Comparison of ENCODE assay signal across 12 cellular contexts in the genomic region with DNA sequence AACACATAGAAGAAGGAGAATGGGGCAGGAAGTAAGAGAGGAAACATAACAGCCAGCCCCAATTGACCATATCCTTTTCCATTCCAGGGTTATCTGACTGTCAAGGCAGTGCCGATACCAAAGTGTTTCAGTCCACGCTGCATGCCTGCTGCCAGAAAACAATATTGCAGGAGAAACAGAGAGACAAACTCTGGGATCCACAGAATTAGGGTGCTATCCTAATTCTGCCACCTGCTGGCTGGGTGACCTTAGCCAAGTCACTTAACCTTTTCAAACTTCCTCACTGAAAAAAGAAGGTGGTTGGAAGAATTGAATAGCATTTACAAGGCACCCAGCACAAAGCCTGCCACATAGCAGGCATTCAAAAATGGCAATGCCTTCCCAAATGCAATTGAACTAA. TPM values are rescaled to one million over a fixed set of nuclear protein-coding genes. Genes with fewer than 3 reads are reported as not detected.
DNase-seq lines count a peak whose midpoint lies in the region; ATAC-seq, FAIRE-seq and TF ChIP-seq lines count a peak whose summit lies in the region.
"Had no signal": no experiment of that assay in that cellular context is flagged by ENCODE, and none has a peak within 500 bp of the region (broad histone marks: within the 10 kb centered on the region; RNA-seq: fewer than 3 reads in every experiment).

No MANE protein-coding gene starts in this region.

- H3K9me3 ChIP-seq in stomach = no peaks in the 10 kb centered on the region
- H3K9me3 ChIP-seq: psoas muscle had no signal

- ATAC-seq in stimulated activated memory B cell treated with anti-CD40 and anti-IgM and Interleukin-4, amounts not matched to agents 10 μg/mL and 1 μg/mL and 100 μg/mL, for 72 hours = no peak
- ATAC-seq: psoas muscle had no signal

- TF ChIP-seq CTCF in stomach (IDR thresholded peaks at IDR 0.05) (peak in 1 of 7 experiments; percentile 7), chondrocyte (IDR thresholded peaks at IDR 0.05) (no peak)

- H3K27ac Mint-ChIP-seq in activated naive CD8-positive, alpha-beta T cell = peak overlapping the region; percentile 73
- H3K27ac Mint-ChIP-seq in activated naive CD8-positive, alpha-beta T cell treated with anti-CD3 and anti-CD28 coated beads for 36 hours = no peak overlapping the region
- H3K27ac Mint-ChIP-seq in stimulated activated memory B cell treated with anti-CD40 and anti-IgM and Interleukin-4, amounts not matched to agents 10 μg/mL and 1 μg/mL and 100 μg/mL, for 72 hours = peak overlapping the region; percentile 24
- no peak overlapping the region for H3K27ac Mint-ChIP-seq in chondrocyte (ENCODE audit: unreplicated experiment)

- peaks cover 2 to 41% (median 22%) of the 10 kb centered on the region in 4 donors for H3K4me1 ChIP-seq in stomach
- H3K4me1 ChIP-seq: psoas muscle had no signal

- H3K36me3 Mint-ChIP-seq in activated naive CD8-positive, alpha-beta T cell = peaks cover 30% of the 10 kb centered on the region
- peaks cover 48% of the 10 kb centered on the region for H3K36me3 Mint-ChIP-seq in activated naive CD8-positive, alpha-beta T cell treated with anti-CD3 and anti-CD28 coated beads for 36 hours
- peaks cover 56% of the 10 kb centered on the region for H3K36me3 Mint-ChIP-seq in stimulated activated memory B cell treated with anti-CD40 and anti-IgM and Interleukin-4, amounts not matched to agents 10 μg/mL and 1 μg/mL and 100 μg/mL, for 72 hours
- H3K36me3 Mint-ChIP-seq in chondrocyte (ENCODE audit: low read depth) = peaks cover 36% of the 10 kb centered on the region

- H3K27me3 Mint-ChIP-seq in activated naive CD8-positive, alpha-beta T cell = no peaks in the 10 kb centered on the region
- H3K27me3 Mint-ChIP-seq in activated naive CD8-positive, alpha-beta T cell treated with anti-CD3 and anti-CD28 coated beads for 36 hours = no peaks in the 10 kb centered on the region
- H3K27me3 Mint-ChIP-seq in stimulated activated memory B cell treated with anti-CD40 and anti-IgM and Interleukin-4, amounts not matched to agents 10 μg/mL and 1 μg/mL and 100 μg/mL, for 72 hours = no peaks in the 10 kb centered on the region
- H3K27me3 Mint-ChIP-seq in chondrocyte (ENCODE audit: low read depth) = no peaks in the 10 kb centered on the region

- TF ChIP-seq POLR2A in stomach (IDR thresholded peaks at IDR 0.05) = no peak

- DNase-seq in activated naive CD8-positive, alpha-beta T cell treated with anti-CD3 and anti-CD28 coated beads for 36 hours = no peak
- DNase-seq in RKO (ENCODE audit: low spot score) (peak; percentile 15), urothelium cell line (ENCODE audit: low spot score) (no peak), stomach (no peak), chondrocyte (ENCODE audit: low spot score) (no peak)
- DNase-seq in activated naive CD4-positive, alpha-beta T cell treated with anti-CD3 and anti-CD28 coated beads, Interleukin-2, amount 50 U/mL, for 16 hours = peak; percentile 33
- DNase-seq: psoas muscle, SIG-M5 had no signal

- no peak for FAIRE-seq in urothelium cell line (lab: Jason Lieb, UNC)
- FAIRE-seq: H1 had no signal

- peaks cover 6 to 84% (median 76%) of the 10 kb centered on the region in 4 donors for H3K36me3 ChIP-seq in stomach

- intact Hi-C loops in stomach (cut with DNase I; ENCODE audit: low total_unique reads) = no loop called here

- H3K9me3 Mint-ChIP-seq in activated naive CD8-positive, alpha-beta T cell (ENCODE audit: low read depth) = no peaks in the 10 kb centered on the region
- H3K9me3 Mint-ChIP-seq in activated naive CD8-positive, alpha-beta T cell treated with anti-CD3 and anti-CD28 coated beads for 36 hours = no peaks in the 10 kb centered on the region
- H3K9me3 Mint-ChIP-seq in stimulated activated memory B cell treated with anti-CD40 and anti-IgM and Interleukin-4, amounts not matched to agents 10 μg/mL and 1 μg/mL and 100 μg/mL, for 72 hours = no peaks in the 10 kb centered on the region
- no peaks in the 10 kb centered on the region for H3K9me3 Mint-ChIP-seq in chondrocyte (ENCODE audit: low read depth)
- H3K9me3 Mint-ChIP-seq: IgD-negative memory B cell had no signal

- H3K4me3 Mint-ChIP-seq in activated naive CD8-positive, alpha-beta T cell = peak overlapping the region; percentile 30
- H3K4me3 Mint-ChIP-seq in activated naive CD8-positive, alpha-beta T cell treated with anti-CD3 and anti-CD28 coated beads for 36 hours = no peak overlapping the region
- H3K4me3 Mint-ChIP-seq in stimulated activated memory B cell treated with anti-CD40 and anti-IgM and Interleukin-4, amounts not matched to agents 10 μg/mL and 1 μg/mL and 100 μg/mL, for 72 hours = no peak overlapping the region
- no peak overlapping the region for H3K4me3 Mint-ChIP-seq in chondrocyte (ENCODE audit: unreplicated experiment)

- no peak overlapping the region for H3K27ac ChIP-seq in stomach
- H3K27ac ChIP-seq: psoas muscle had no signal

- no peak overlapping the region for H3K4me3 ChIP-seq in stomach
- H3K4me3 ChIP-seq: psoas muscle had no signal

- no peaks in the 10 kb centered on the region for H3K27me3 ChIP-seq in stomach

- 56 to 85% (median 75%) methylated on average over 2 of the region's 2 CpGs for WGBS in stomach, 5 donors

- H3K4me1 Mint-ChIP-seq in activated naive CD8-positive, alpha-beta T cell (ENCODE audit: low read depth) = peaks cover 51% of the 10 kb centered on the region
- H3K4me1 Mint-ChIP-seq in activated naive CD8-positive, alpha-beta T cell treated with anti-CD3 and anti-CD28 coated beads for 36 hours = peaks cover 50% of the 10 kb centered on the region
- H3K4me1 Mint-ChIP-seq in stimulated activated memory B cell treated with anti-CD40 and anti-IgM and Interleukin-4, amounts not matched to agents 10 μg/mL and 1 μg/mL and 100 μg/mL, for 72 hours = peaks cover 50% of the 10 kb centered on the region
- peaks cover 7% of the 10 kb centered on the region for H3K4me1 Mint-ChIP-seq in chondrocyte (ENCODE audit: low read depth)

- no peak for TF ChIP-seq EP300 in stomach (IDR thresholded peaks at IDR 0.05)

RNA-seq across cellular contexts. Expression of gene GLB1, which starts 32.0 kb away (rescaled TPM):
- 10 to 100 TPM; 36.4 to 37.2 TPM for total RNA-seq in activated naive CD8-positive, alpha-beta T cell treated with anti-CD3 and anti-CD28 coated beads for 36 hours
- 10 to 100 TPM; 13.0 to 76.5 (median 49.0) TPM for total RNA-seq in stomach
- 10 to 100 TPM; 11.2 to 21.5 (median 13.6) TPM for polyA plus RNA-seq in stomach
- total RNA-seq in chondrocyte = 80.5 to 96.4 TPM (median 95.4 TPM) in 3 replicates

RNA-seq across cellular contexts. Expression of gene TMPPE, which starts 32.0 kb away (rescaled TPM):
- total RNA-seq in activated naive CD8-positive, alpha-beta T cell treated with anti-CD3 and anti-CD28 coated beads for 36 hours = 1 to 10 TPM; 7.0 to 8.1 TPM
- total RNA-seq in stomach (10 to 100 TPM in 3 of 5 donors, 1 to 10 TPM in 2; 1.2 to 17.4 (median 11.0) TPM), chondrocyte (8.1 to 9.6 TPM (median 9.5 TPM) in 3 replicates)
- under 1 TPM; 0.15 to 0.75 (median 0.15) TPM for polyA plus RNA-seq in stomach

RNA-seq across cellular contexts. Expression of gene CRTAP, which starts 48.9 kb away (rescaled TPM):
- total RNA-seq in activated naive CD8-positive, alpha-beta T cell treated with anti-CD3 and anti-CD28 coated beads for 36 hours = 10 to 100 TPM; 31.7 to 34.2 TPM
- total RNA-seq in stomach (100 to 1,000 TPM in 3 of 5 donors, 10 to 100 TPM in 2; 65.8 to 284 (median 106) TPM), chondrocyte (269 to 358 TPM (median 276 TPM) in 3 replicates)
- polyA plus RNA-seq in stomach = 100 to 1,000 TPM in 1 of 3 donors, 10 to 100 TPM in 2; 65.2 to 165 (median 75.8) TPM

Comparison
In these comparisons a context has a peak if more than half of its experiments do, and no peak if none do; other contexts are left out.
1. H3K27ac Mint-ChIP-seq: peak in activated naive CD8-positive, alpha-beta T cell (single experiment) and stimulated activated memory B cell treated with anti-CD40 and anti-IgM and Interleukin-4, amounts not matched to agents 10 μg/mL and 1 μg/mL and 100 μg/mL, for 72 hours (single experiment); none in activated naive CD8-positive, alpha-beta T cell treated with anti-CD3 and anti-CD28 coated beads for 36 hours (single experiment) and chondrocyte (single experiment).
2. DNase-seq: peak in RKO (single experiment) and activated naive CD4-positive, alpha-beta T cell treated with anti-CD3 and anti-CD28 coated beads, Interleukin-2, amount 50 U/mL, for 16 hours (single experiment); none in activated naive CD8-positive, alpha-beta T cell treated with anti-CD3 and anti-CD28 coated beads for 36 hours (single experiment), urothelium cell line (single experiment), stomach (single experiment) and chondrocyte (single experiment).